ENCODE assay signal across 1 cellular context in genomic region chr3:140395134-140396075, GRCh38.
TF ChIP-seq lines count a peak whose summit lies in the region.

No MANE protein-coding gene starts in this region.

TF ChIP-seq in SK-N-SH, 30 proteins besides CTCF, POLR2A, EP300 and RAD21 (continued from another document):
- no peak for TF ChIP-seq IRF3 (IDR thresholded peaks at IDR 0.05; ENCODE audit: low read depth, low read length)
- TF ChIP-seq USF2 (IDR thresholded peaks at IDR 0.05; ENCODE audit: borderline replicate concordance, low read depth, low read length) = no peak
